In genomic region chr2:216882876-216883275, GRCh38 we compare ENCODE assay signal across 21 cellular contexts. TPM values are rescaled to one million over a fixed set of nuclear protein-coding genes. Genes with fewer than 3 reads are reported as not detected.
DNase-seq lines count a peak whose midpoint lies in the region; ATAC-seq, FAIRE-seq and TF ChIP-seq lines count a peak whose summit lies in the region.
"Had no signal": no experiment of that assay in that cellular context is flagged by ENCODE, and none has a peak within 500 bp of the region (broad histone marks: within the 10 kb centered on the region; RNA-seq: fewer than 3 reads in every experiment).

No MANE protein-coding gene starts in this region.

- H2AFZ ChIP-seq in K562 (ENCODE audit: low read depth, low read length), result peak overlapping the region; percentile 63

- no peak overlapping the region for H2BK5ac ChIP-seq in mesendoderm (ENCODE audit: low read length)

- no peak overlapping the region for H2BK15ac ChIP-seq in mesendoderm (replicated peaks; ENCODE audit: low read depth)

- H3K4me3 ChIP-seq in BE2C (ENCODE audit: low read depth, low read length) (no peak overlapping the region), K562 (no peak overlapping the region), mesendoderm (ENCODE audit: low read length) (no peak overlapping the region)
- H3K4me3 ChIP-seq: SJCRH30 had no signal

- H3K4me2 ChIP-seq in K562 (ENCODE audit: insufficient read depth, low read length) (peak overlapping the region; percentile 53; the same call in 1 of the 2 replicates), mesendoderm (ENCODE audit: low read length) (no peak overlapping the region)

- H3K79me2 ChIP-seq in K562 (ENCODE audit: control insufficient read depth, insufficient read depth, low read length) (no peaks in the 10 kb centered on the region), mesendoderm (ENCODE audit: control insufficient read depth, insufficient read depth, low read length) (no peaks in the 10 kb centered on the region)

- no peak overlapping the region for H3K4ac ChIP-seq in mesendoderm (ENCODE audit: low read depth, low read length)

- no peak overlapping the region for H2AK5ac ChIP-seq in mesendoderm (ENCODE audit: low read length)

- no peaks in the 10 kb centered on the region for H3K79me1 ChIP-seq in mesendoderm (ENCODE audit: low read length)

- ATAC-seq in K562 (peak; percentile 16), HG03571 (IDR thresholded peaks at IDR 0.05; ENCODE audit: unreplicated experiment) (no peak)

- H3K4me1 ChIP-seq in BE2C, result peaks cover 5% of the 10 kb centered on the region; the same call in 1 of the 2 replicates
- peaks cover 48 to 59% of the 10 kb centered on the region in 2 experiments for H3K4me1 ChIP-seq in K562 (replicated peaks in 1 of 2; ENCODE audit: control insufficient read depth in 2 of 2, insufficient read depth in 2 of 2, low read length in 2 of 2)
- no peaks in the 10 kb centered on the region for H3K4me1 ChIP-seq in mesendoderm (ENCODE audit: control insufficient read depth, low read depth, low read length)

- peak; percentile 61 for TF ChIP-seq EP300 in K562 (IDR thresholded peaks at IDR 0.05; ENCODE audit: low read length)

- TF ChIP-seq POLR2A in K562 (conservative IDR thresholded peaks at IDR 0.05), result no peak

- TF ChIP-seq CTCF in BE2C (IDR thresholded peaks at IDR 0.05; ENCODE audit: low read depth, low read length) (no peak), K562 (IDR thresholded peaks at IDR 0.05 in 2 of 3, conservative IDR thresholded peaks at IDR 0.05 in 1 of 3; ENCODE audit: insufficient read depth in 2 of 3, low read depth in 1 of 3, low read length in 3 of 3) (no peak)

- H3K36me3 ChIP-seq in BE2C, result no peaks in the 10 kb centered on the region
- no peaks in the 10 kb centered on the region for H3K36me3 ChIP-seq in K562 (ENCODE audit: control insufficient read depth, insufficient read depth, low read length)
- H3K36me3 ChIP-seq in mesendoderm (ENCODE audit: control insufficient read depth, insufficient read depth, low read length), result no peaks in the 10 kb centered on the region
- H3K36me3 ChIP-seq: SJCRH30 had no signal

- H4K5ac ChIP-seq in mesendoderm (ENCODE audit: low read length), result no peak overlapping the region

- H3K9me3 ChIP-seq in BE2C (no peaks in the 10 kb centered on the region), K562 (replicated peaks; ENCODE audit: control insufficient read depth, insufficient read depth, low read depth, low read length) (no peaks in the 10 kb centered on the region)
- H3K9me3 ChIP-seq: SJCRH30 had no signal

- no peak overlapping the region for H4K8ac ChIP-seq in mesendoderm (ENCODE audit: low read depth, low read length)

- no peaks in the 10 kb centered on the region for H3K9me1 ChIP-seq in K562 (ENCODE audit: control insufficient read depth, insufficient read depth, low read length)

- intact Hi-C loops in K562 (cut with micrococcal nuclease), result no loop called here

- 0% methylated on average over 4 of the region's 6 CpGs for WGBS in K562 (ENCODE audit: insufficient coverage, low coverage, missing lambda C conversion rate)
- no CpG with 5 or more reads among the region's 6 CpGs for WGBS in mesendoderm (ENCODE audit: extremely low coverage, insufficient coverage, low lambda C conversion rate)

- H3K9ac ChIP-seq in K562 (ENCODE audit: insufficient read depth in 1 of 2, low read depth in 2 of 2, low read length in 2 of 2), result peak overlapping the region; percentile 41 to 69; a peak in 3 of 4 replicates
- no peak overlapping the region for H3K9ac ChIP-seq in mesendoderm (ENCODE audit: low read length)

- no peak for TF ChIP-seq RAD21 in K562 (CRISPR knock-in tag; conservative IDR thresholded peaks at IDR 0.05 in 1 of 2, IDR thresholded peaks at IDR 0.05 in 1 of 2)

- H4K20me1 ChIP-seq in K562 (replicated peaks; ENCODE audit: control insufficient read depth, insufficient read depth, low read length), result no peaks in the 10 kb centered on the region

- no peak overlapping the region for H2BK120ac ChIP-seq in mesendoderm (ENCODE audit: low read depth, low read length)

- no peak overlapping the region for H3K23ac ChIP-seq in mesendoderm (ENCODE audit: low read length)

- no peak overlapping the region for H3K56ac ChIP-seq in mesendoderm (ENCODE audit: low read length)

- no peak overlapping the region for H3K18ac ChIP-seq in mesendoderm (ENCODE audit: low read length)

- H3K27ac ChIP-seq in K562 (ENCODE audit: extremely low read depth, low read depth, low read length), result peak overlapping the region; percentile 70; the same call in 2 of the 3 replicates
- H3K27ac ChIP-seq in mesendoderm (ENCODE audit: low read depth, low read length), result no peak overlapping the region
- H3K27ac ChIP-seq: HL-60, SJCRH30 had no signal

- DNase-seq in BE2C (peak; percentile 41), CMK (ENCODE audit: low read depth) (peak; percentile 94), K562 (ENCODE audit: extremely low read depth in 1 of 4, low spot score in 3 of 4) (peak; percentile 36 to 65 (median 48)), mesendoderm (peak; percentile 17), NCI-H1417 (lab: John Stamatoyannopoulos, UW) (no peak)
- no peak for DNase-seq in stimulated activated naive CD4-positive, alpha-beta T cell treated with Interleukin-2 at 50 U/mL for 16 hours (lab: John Stamatoyannopoulos, UW)
- DNase-seq: ACHN; AML-193; CD4-positive, CD25-positive, alpha-beta regulatory T cell; HFFc6; NCI-H1417 treated with DMSO at 0.1 percent for 48 hours; NCI-H2029; NCI-H2171 treated with DMSO at 0.1 percent for 48 hours; NCI-H446 treated with DMSO at 0.1 percent for 48 hours; NK-92 treated with Interleukin-12 subunit alpha and Interleukin-12 subunit beta, amount 100 ng/mL, for 24 hours; RPMI8226; SJCRH30 had no signal

- H3K27me3 ChIP-seq in BE2C, result no peaks in the 10 kb centered on the region
- H3K27me3 ChIP-seq in K562 (ENCODE audit: control insufficient read depth in 2 of 2, insufficient read depth in 2 of 2, low read length in 2 of 2), result no peaks in the 10 kb centered on the region
- H3K27me3 ChIP-seq in mesendoderm (ENCODE audit: insufficient read depth, low read length, poor library complexity), result no peaks in the 10 kb centered on the region
- H3K27me3 ChIP-seq: SJCRH30 had no signal

- BruUV-seq in K562 (replicated peaks; lab: Mats Ljungman, UMichigan), result no TSS peak

- CTCF ChIA-PET in K562 (lab: Yijun Ruan, JAX; ENCODE audit: low intra/inter-chr PET ratio), result no interaction called here

- POLR2A ChIA-PET in K562 (lab: Yijun Ruan, JAX), result no interaction called here

- peak; percentile 80 for FAIRE-seq in K562 (lab: Jason Lieb, UNC)
- FAIRE-seq: H54, HTR-8/SVneo had no signal

- in situ Hi-C loops in K562 (cut with MboI), result no loop called here

TF ChIP-seq in K562, 482 proteins besides CTCF, POLR2A, EP300 and RAD21 (continues in another document):
- peak; percentile 57 for TF ChIP-seq TEAD4 (IDR thresholded peaks at IDR 0.05; ENCODE audit: low read length)
- no peak for TF ChIP-seq TEAD4 (CRISPR knock-in tag; IDR thresholded peaks at IDR 0.05; ENCODE audit: borderline replicate concordance)
- no peak for TF ChIP-seq HNRNPUL1 (IDR thresholded peaks at IDR 0.05; ENCODE audit: low read length)
- no peak for TF ChIP-seq NFE2L1 (tag; IDR thresholded peaks at IDR 0.05; ENCODE audit: borderline replicate concordance, low read depth)
- no peak for TF ChIP-seq RBM15 (IDR thresholded peaks at IDR 0.05; ENCODE audit: insufficient read depth, low read length)
- no peak for TF ChIP-seq NR4A1 (CRISPR knock-in tag; IDR thresholded peaks at IDR 0.05)
- 0 out of 2 replicates have a peak, but pooled peaks have one; percentile 68 for TF ChIP-seq NR4A1 (tag; IDR thresholded peaks at IDR 0.05)
- TF ChIP-seq TBL1XR1 (IDR thresholded peaks at IDR 0.05; ENCODE audit: low read length in 2 of 2), result no peak
- TF ChIP-seq CHCHD3 (CRISPR knock-in tag; IDR thresholded peaks at IDR 0.05), result no peak
- TF ChIP-seq NFE2 (IDR thresholded peaks at IDR 0.05; ENCODE audit: low read depth), result no peak
- TF ChIP-seq MTA1 (IDR thresholded peaks at IDR 0.05; ENCODE audit: borderline replicate concordance), result 0 out of 2 replicates have a peak, but pooled peaks have one; percentile 25
- no peak for TF ChIP-seq ZNF584 (CRISPR knock-in tag; IDR thresholded peaks at IDR 0.05; ENCODE audit: low read depth)
- TF ChIP-seq CTBP1 (IDR thresholded peaks at IDR 0.05; ENCODE audit: borderline replicate concordance), result peak; percentile 42
- no peak for TF ChIP-seq MEF2A (IDR thresholded peaks at IDR 0.05; ENCODE audit: control insufficient read depth, low read depth, low read length)
- no peak for TF ChIP-seq ZC3H8 (IDR thresholded peaks at IDR 0.05)
- TF ChIP-seq DACH1 (IDR thresholded peaks at IDR 0.05; ENCODE audit: partially characterized antibody), result no peak
- no peak for TF ChIP-seq ZNF644 (tag; IDR thresholded peaks at IDR 0.05; ENCODE audit: low read depth)
- no peak for TF ChIP-seq KDM2B (CRISPR knock-in tag; IDR thresholded peaks at IDR 0.05)
- TF ChIP-seq SMARCE1 (IDR thresholded peaks at IDR 0.05), result 0 out of 2 replicates have a peak, but pooled peaks have one; percentile 30
- peak; percentile 54; the same call in 1 of the 2 replicates for TF ChIP-seq SOX6 (IDR thresholded peaks at IDR 0.05)
- no peak for TF ChIP-seq PHF20 (IDR thresholded peaks at IDR 0.05; ENCODE audit: partially characterized antibody)

RNA-seq across cellular contexts. Expression of gene TNP1, which starts 23.0 kb away (rescaled TPM):
- not detected for polyA plus RNA-seq in BE2C (2012; ENCODE audit: insufficient read depth, insufficient read length, low read depth)
- not detected in 2 replicates for total RNA-seq in K562 (2011; cell fraction: chromatin; rRNA removed; ENCODE audit: low replicate concordance)
- not detected in 2 replicates for total RNA-seq in K562 (2011; cell fraction: nucleolus; rRNA removed)
- total RNA-seq in K562 (2011; cell fraction: nucleoplasm; rRNA removed), result not detected in 2 replicates
- not detected in 2 replicates for total RNA-seq in K562 (2014; rRNA removed)
- not detected in 2 replicates for total RNA-seq in K562 (2014; rRNA removed; fragmentation: Illumina TruSeq; extraction: Trizol)
- not detected in 2 replicates for total RNA-seq in K562 (2015; rRNA removed; fragmentation: Illumina TruSeq; extraction: Trizol)
- not detected in 2 replicates for total RNA-seq in K562 (2021)
- polyA plus RNA-seq in K562 (2011; rRNA removed), result not detected in 2 replicates
- not detected in 2 replicates for polyA plus RNA-seq in K562 (2011; cell fraction: cytosol; rRNA removed)
- not detected in 2 replicates for polyA plus RNA-seq in K562 (2011; cell fraction: nucleus; rRNA removed)
- not detected in 2 replicates for polyA plus RNA-seq in K562 (2012)
- not detected in 2 replicates for polyA plus RNA-seq in K562 (2014; fragmentation: Illumina TruSeq; extraction: Trizol)
- polyA plus RNA-seq in K562 (2014; fragmentation: Nextera tagmentation; extraction: Ambion mirVana), result not detected
- polyA plus RNA-seq in K562 (2014; rRNA removed), result not detected in 2 replicates
- polyA minus RNA-seq in K562 (2011; rRNA and poly(A)+ RNA removed), result not detected in 2 replicates
- polyA minus RNA-seq in K562 (2011; cell fraction: cytosol; rRNA and poly(A)+ RNA removed), result not detected in 2 replicates
- not detected in 2 replicates for polyA minus RNA-seq in K562 (2011; cell fraction: nucleus; rRNA and poly(A)+ RNA removed)
- polyA plus RNA-seq in mesendoderm (2013, experiment 1 of 2), result not detected
- polyA plus RNA-seq in mesendoderm (2013, experiment 2 of 2), result not detected
- total RNA-seq: CD4-positive, CD25-positive, alpha-beta regulatory T cell; HFFc6; SJCRH30 had no signal
- polyA plus RNA-seq: CD4-positive, CD25-positive, alpha-beta regulatory T cell had no signal

Comparison
In these comparisons a context has a peak if more than half of its experiments do, and no peak if none do; other contexts are left out.
1. DNase-seq: peak in BE2C (single experiment), CMK (single experiment), K562 (4 of 4) and mesendoderm (single experiment); none in stimulated activated naive CD4-positive, alpha-beta T cell treated with Interleukin-2 at 50 U/mL for 16 hours (single experiment) and NCI-H1417 (0 of 3).